In the genomic region with DNA sequence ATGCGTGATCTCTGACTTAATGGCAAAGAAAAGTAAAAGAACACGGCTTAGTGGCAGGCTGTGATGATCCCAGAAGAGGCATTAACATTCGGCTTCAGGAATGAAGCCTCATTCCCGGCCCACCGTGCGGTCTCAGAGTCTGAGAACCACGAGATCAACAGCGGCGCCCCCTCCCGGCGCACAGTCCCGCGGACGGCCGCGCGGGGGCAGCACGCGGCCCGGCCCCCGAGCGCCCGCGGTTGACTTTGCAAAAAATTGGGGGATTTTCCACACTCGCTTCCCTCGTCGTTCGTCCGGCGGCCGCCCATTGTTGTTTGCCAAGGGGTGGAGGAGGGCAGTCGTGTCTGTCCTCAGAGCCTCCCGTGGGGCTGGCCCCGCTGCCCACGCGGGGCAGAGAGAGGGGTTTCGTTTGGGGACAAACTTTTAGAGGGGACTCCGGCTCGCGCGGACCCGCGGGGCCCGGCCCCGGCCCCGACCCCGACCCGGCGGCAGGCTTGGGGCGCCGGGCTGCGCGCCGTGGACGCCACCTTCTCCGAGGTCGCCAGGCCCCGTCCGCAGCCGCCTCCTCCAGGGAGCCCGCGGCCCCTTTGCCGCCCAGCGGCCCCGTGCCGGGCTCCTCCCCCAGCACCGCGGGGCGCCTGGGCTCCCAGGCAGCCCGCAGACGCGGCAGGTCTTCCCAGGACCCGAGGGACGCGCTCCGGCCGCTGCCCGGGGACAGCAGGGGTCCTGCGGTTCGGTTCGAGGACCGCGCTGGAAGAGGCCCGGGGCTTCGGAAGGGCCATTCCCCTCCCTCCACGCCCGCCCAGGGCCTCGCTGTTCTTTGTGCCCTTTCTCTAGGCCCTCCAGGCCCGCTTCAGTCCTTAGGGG, we compare ENCODE assay signal across 8 cellular contexts. TPM values are rescaled to one million over a fixed set of nuclear protein-coding genes. Genes with fewer than 3 reads are reported as not detected.
A peak's percentile ranks its signal among the peaks of the same experiment; 100 is the strongest.
DNase-seq lines count a peak whose midpoint lies in the region; ATAC-seq and TF ChIP-seq lines count a peak whose summit lies in the region.

No MANE protein-coding gene starts in this region.

- peak overlapping the region; percentile 82 to 86 (median 86) for H3K27ac ChIP-seq in right lobe of liver

- ATAC-seq in GM18870 (IDR thresholded peaks at IDR 0.05; ENCODE audit: unreplicated experiment): peak; percentile 48
- ATAC-seq in HG03103 (IDR thresholded peaks at IDR 0.05; ENCODE audit: low read depth, unreplicated experiment): peak; percentile 41
- peak; percentile 73 to 81 (median 76) for ATAC-seq in right lobe of liver

- no peaks in the 10 kb centered on the region for H3K9me3 ChIP-seq in right lobe of liver

- H3K4me3 ChIP-seq in AG10803 (ENCODE audit: low read length) (peak overlapping the region; percentile 62), right lobe of liver (peak overlapping the region; percentile 41 to 76 (median 55))

- peaks cover 0 to 16% (median 3%) of the 10 kb centered on the region in 4 donors for H3K4me1 ChIP-seq in right lobe of liver

- H3K36me3 ChIP-seq in right lobe of liver: no peaks in the 10 kb centered on the region

- DNase-seq in AG10803 (ENCODE audit: low read depth) (peak; percentile 77), NCI-H345 treated with DMSO at 0.1 percent for 48 hours (lab: John Stamatoyannopoulos, UW; ENCODE audit: unreplicated experiment) (peak; percentile 61), dedifferentiated amniotic fluid mesenchymal stem cell (ENCODE audit: extremely low spot score) (peak; percentile 70), right lobe of liver (peak; percentile 85 to 87 (median 86))
- DNase-seq in activated CD4-positive, alpha-beta T cell treated with anti-CD3 and anti-CD28 coated beads for 48 hours: peak; percentile 85
- DNase-seq in stimulated activated CD4-positive, alpha-beta T cell treated with anti-CD3 and anti-CD28 coated beads, Interleukin-4, amount 100 ng/mL, for 24 hours: peak; percentile 83

- intact Hi-C loops in right lobe of liver (cut with DNase I): loop anchor here (10.0 kb wide), 2 partner anchors 203 to 273 kb away; no protein-coding TSS in a partner anchor

- TF ChIP-seq POLR2A in right lobe of liver (IDR thresholded peaks at IDR 0.05): peak; percentile 37

- 4% methylated on average over 27 of the region's 89 CpGs for WGBS in right lobe of liver (ENCODE audit: insufficient coverage, low coverage, low lambda C conversion rate, missing lambda C conversion rate)

- no peaks in the 10 kb centered on the region for H3K27me3 ChIP-seq in right lobe of liver

- peak; percentile 47 for TF ChIP-seq CTCF in AG10803 (conservative IDR thresholded peaks at IDR 0.05; ENCODE audit: low read length)
- peak; percentile 96 to 100 (median 98) for TF ChIP-seq CTCF in right lobe of liver (IDR thresholded peaks at IDR 0.05)

RNA-seq across cellular contexts. Expression of a gene that starts 3.3 kb away (rescaled TPM):
- 10 to 100 TPM; 18.0 to 53.5 (median 31.0) TPM for total RNA-seq in right lobe of liver

Comparison
In these comparisons a context has a peak if more than half of its experiments do, and no peak if none do; other contexts are left out.
1. Peak in every context shown above with its lines: DNase-seq, ATAC-seq, H3K4me3 ChIP-seq and H3K27ac ChIP-seq.